Comparison of ENCODE assay signal across 19 cellular contexts in genomic region chr17:60325730-60326524, GRCh38.
DNase-seq lines count a peak whose midpoint lies in the region; ATAC-seq, FAIRE-seq and TF ChIP-seq lines count a peak whose summit lies in the region.
"Had no signal": no experiment of that assay in that cellular context is flagged by ENCODE, and none has a peak within 500 bp of the region (broad histone marks: within the 10 kb centered on the region; RNA-seq: fewer than 3 reads in every experiment).

No MANE protein-coding gene starts in this region.

- H3K14ac ChIP-seq in H1 (ENCODE audit: insufficient read length), result no peak overlapping the region

- H2BK5ac ChIP-seq in H1 (ENCODE audit: low read depth, low read length), result no peak overlapping the region

- H3K27me3 ChIP-seq in CD8-positive, alpha-beta memory T cell (ENCODE audit: insufficient read depth, low read length, poor library complexity, severe bottlenecking), result no peaks in the 10 kb centered on the region
- H3K27me3 ChIP-seq in H1 (replicated peaks in 1 of 4; ENCODE audit: control insufficient read depth in 3 of 4, extremely low read depth in 1 of 4, insufficient read depth in 3 of 4, low read length in 3 of 4) (no peaks in the 10 kb centered on the region), lower lobe of right lung (ENCODE audit: low read depth) (no peaks in the 10 kb centered on the region)
- H3K27me3 ChIP-seq: SJCRH30 had no signal

- peaks cover 13% of the 10 kb centered on the region; the same call in 1 of the 2 replicates for H3K79me1 ChIP-seq in H1 (ENCODE audit: low read depth, low read length)

- H4K5ac ChIP-seq in H1 (ENCODE audit: insufficient read length, low read depth, low read length), result no peak overlapping the region

- no peak overlapping the region for H3K27ac ChIP-seq in CD8-positive, alpha-beta memory T cell (ENCODE audit: low read depth, low read length)
- H3K27ac ChIP-seq in H1 (ENCODE audit: low read depth, low read length) (no peak overlapping the region), lower lobe of right lung (no peak overlapping the region)
- H3K27ac ChIP-seq: A549, C4-2B, PC-9, SJCRH30 had no signal

- CTCF ChIA-PET in CD8-positive, alpha-beta memory T cell (lab: Charles Lee), result no interaction called here
- CTCF ChIA-PET in H1 (lab: Charles Lee; ENCODE audit: partially characterized antibody), result interaction anchor here (1.1 kb wide), 1 partner anchor 315 kb away, joined by 3 read pairs; no protein-coding TSS in a partner anchor

- no peak overlapping the region for H2AK5ac ChIP-seq in H1 (ENCODE audit: low read depth, low read length)

- DNase-seq in CD8-positive, alpha-beta memory T cell, result peak in 1 of 5 donors; percentile 2
- DNase-seq in T-helper 17 cell (no peak), H1 (ENCODE audit: low read depth in 1 of 2, low spot score in 2 of 2) (no peak), lower lobe of right lung (peak; percentile 61), activated gamma-delta T cell (lab: John Stamatoyannopoulos, UW) (no peak)
- DNase-seq in activated CD4-positive, alpha-beta T cell treated with anti-CD3 and anti-CD28 coated beads for 4 hours, result no peak
- DNase-seq: COR-L47; GF-D8; H9; NCI-H187; NCI-H526 treated with DMSO at 0.1 percent for 48 hours; NK-92 treated with Interleukin-12 subunit alpha and Interleukin-12 subunit beta, amount 100 ng/mL, for 24 hours; PC-9; SJCRH30 had no signal

- no peak for TF ChIP-seq POLR2A in H1 (IDR thresholded peaks at IDR 0.05; ENCODE audit: control extremely low read depth in 1 of 2, low read depth in 2 of 2, low read length in 2 of 2)

- H3K4me3 ChIP-seq in CD8-positive, alpha-beta memory T cell (ENCODE audit: low read length), result no peak overlapping the region
- no peak overlapping the region for H3K4me3 ChIP-seq in H1 (ENCODE audit: extremely low read depth in 1 of 4, insufficient read depth in 2 of 4, low read depth in 3 of 4, low read length in 4 of 4)
- H3K4me3 ChIP-seq in lower lobe of right lung, result no peak overlapping the region
- H3K4me3 ChIP-seq: A549, PC-9, SJCRH30 had no signal

- H3K9me3 Mint-ChIP-seq in CD8-positive, alpha-beta memory T cell, result no peaks in the 10 kb centered on the region
- H3K9me3 Mint-ChIP-seq: H9 had no signal

- no peak overlapping the region for H3K56ac ChIP-seq in H1 (replicated peaks; ENCODE audit: insufficient read length, low read depth, low read length)

- H2BK15ac ChIP-seq in H1 (ENCODE audit: low read length), result no peak overlapping the region

- no peak overlapping the region for H2BK120ac ChIP-seq in H1 (replicated peaks; ENCODE audit: low read depth, low read length)

- FAIRE-seq in H1 (lab: Jason Lieb, UNC), result no peak
- FAIRE-seq: A549, GM12891, GM18507 had no signal

- POLR2A ChIA-PET in CD8-positive, alpha-beta memory T cell (lab: Charles Lee), result no interaction called here
- POLR2A ChIA-PET in H1 (lab: Charles Lee; ENCODE audit: partially characterized antibody), result no interaction called here

- peaks cover 12 to 18% of the 10 kb centered on the region in 2 experiments for H4K20me1 ChIP-seq in H1 (replicated peaks in 1 of 2; ENCODE audit: control insufficient read depth in 1 of 2, insufficient read depth in 2 of 2, low read length in 2 of 2)

- H3K9ac ChIP-seq in H1 (replicated peaks in 1 of 4; ENCODE audit: extremely low read depth in 1 of 4, low read depth in 3 of 4, low read length in 3 of 4), result no peak overlapping the region

- no peak for TF ChIP-seq RAD21 in H1 (IDR thresholded peaks at IDR 0.05 in 1 of 2, conservative IDR thresholded peaks at IDR 0.05 in 1 of 2; ENCODE audit: low read depth in 2 of 2, low read length in 2 of 2)

- no peaks in the 10 kb centered on the region for H3K23me2 ChIP-seq in H1 (ENCODE audit: low read depth, low read length)

- intact Hi-C loops in lower lobe of right lung (cut with DNase I), result no loop called here

- H2BK20ac ChIP-seq in H1 (ENCODE audit: low read length), result no peak overlapping the region

- no peak overlapping the region for H4K91ac ChIP-seq in H1 (replicated peaks; ENCODE audit: insufficient read length, low read length)

- no peak overlapping the region for H2AFZ ChIP-seq in H1 (ENCODE audit: low read length)
- H2AFZ ChIP-seq: PC-9 had no signal

- no peak overlapping the region for H3K18ac ChIP-seq in H1 (ENCODE audit: extremely low read depth, low read length)

- no peak for ATAC-seq in T-helper 17 cell
- ATAC-seq in lower lobe of right lung, result peak in 1 of 2 donors; percentile 44
- ATAC-seq in GM19397 (IDR thresholded peaks at IDR 0.05; ENCODE audit: unreplicated experiment), result no peak

- no peak overlapping the region for H3K23ac ChIP-seq in H1 (ENCODE audit: insufficient read length)

- H3K36me3 ChIP-seq in CD8-positive, alpha-beta memory T cell (ENCODE audit: insufficient read depth, low read length), result no peaks in the 10 kb centered on the region
- H3K36me3 ChIP-seq in H1 (ENCODE audit: control insufficient read depth in 2 of 4, insufficient read depth in 4 of 4, low read length in 3 of 4) (no peaks in the 10 kb centered on the region), lower lobe of right lung (peaks cover 6% of the 10 kb centered on the region)
- H3K36me3 ChIP-seq: SJCRH30 had no signal

- H2BK12ac ChIP-seq in H1 (ENCODE audit: low read depth, low read length), result no peak overlapping the region

- no peaks in the 10 kb centered on the region for H3K9me3 ChIP-seq in CD8-positive, alpha-beta memory T cell (ENCODE audit: low read length)
- H3K9me3 ChIP-seq in T-helper 17 cell (ENCODE audit: control insufficient read depth, low read length, poor library complexity, severe bottlenecking) (no peaks in the 10 kb centered on the region), H1 (ENCODE audit: insufficient read depth in 2 of 2, low read depth in 1 of 2, low read length in 1 of 2) (no peaks in the 10 kb centered on the region), lower lobe of right lung (no peaks in the 10 kb centered on the region)
- H3K9me3 ChIP-seq: A549, SJCRH30 had no signal

- WGBS in H1 (ENCODE audit: extremely low coverage in 1 of 2, insufficient coverage in 1 of 2, insufficient read length in 1 of 2, insufficient replicate concordance in 2 of 2, low coverage in 1 of 2, low lambda C conversion rate in 2 of 2, missing lambda C conversion rate in 1 of 2), 2 experiments, result 98% methylated on average over 8 of the region's 13 CpGs; no CpG with 5 or more reads in 1 of the 2 experiments

- peaks cover 2 to 16% (median 6%) of the 10 kb centered on the region in 3 donors for H3K36me3 Mint-ChIP-seq in CD8-positive, alpha-beta memory T cell
- H3K36me3 Mint-ChIP-seq in T-helper 17 cell (ENCODE audit: low read depth), result no peaks in the 10 kb centered on the region

- H3K4me2 ChIP-seq in H1 (ENCODE audit: insufficient read depth in 1 of 2, low read depth in 2 of 2, low read length in 2 of 2), result no peak overlapping the region
- H3K4me2 ChIP-seq: A549, PC-9 had no signal

- H3K4ac ChIP-seq in H1 (replicated peaks; ENCODE audit: insufficient read length, low read depth, low read length), result no peak overlapping the region

- H3K79me2 ChIP-seq in H1 (ENCODE audit: control insufficient read depth in 1 of 2, insufficient read depth in 2 of 2, low read length in 2 of 2), result peaks cover 4 to 90% of the 10 kb centered on the region in 2 experiments; a peak in 3 of 4 replicates

- no peaks in the 10 kb centered on the region for H3K4me1 ChIP-seq in CD8-positive, alpha-beta memory T cell (ENCODE audit: insufficient read depth, low read length)
- peaks cover 6 to 19% (median 14%) of the 10 kb centered on the region in 4 experiments for H3K4me1 ChIP-seq in H1 (replicated peaks in 1 of 4; ENCODE audit: control insufficient read depth in 3 of 4, insufficient read depth in 4 of 4, low read length in 3 of 4)
- no peaks in the 10 kb centered on the region for H3K4me1 ChIP-seq in lower lobe of right lung
- H3K4me1 ChIP-seq: SJCRH30 had no signal

- no peak for TF ChIP-seq EP300 in H1 (IDR thresholded peaks at IDR 0.05; ENCODE audit: borderline replicate concordance in 1 of 2, low read depth in 2 of 2, low read length in 2 of 2)

- peak overlapping the region in 5 of 7 donors; percentile 9 to 66 (median 58) for H3K4me3 Mint-ChIP-seq in CD8-positive, alpha-beta memory T cell
- H3K4me3 Mint-ChIP-seq in T-helper 17 cell, result no peak overlapping the region
- H3K4me3 Mint-ChIP-seq: H9 had no signal

- no peak for TF ChIP-seq CTCF in H1 (IDR thresholded peaks at IDR 0.05; ENCODE audit: control extremely low read depth in 1 of 3, insufficient read depth in 1 of 3, low read depth in 1 of 3, low read length in 3 of 3)
- no peak for TF ChIP-seq CTCF in lower lobe of right lung (IDR thresholded peaks at IDR 0.05)

- peaks cover 9 to 13% (median 10%) of the 10 kb centered on the region in 3 donors for H3K4me1 Mint-ChIP-seq in CD8-positive, alpha-beta memory T cell
- H3K4me1 Mint-ChIP-seq in T-helper 17 cell, result peaks cover 9% of the 10 kb centered on the region

- H3K27ac Mint-ChIP-seq in CD8-positive, alpha-beta memory T cell, result peak overlapping the region in 6 of 8 donors; percentile 12 to 86 (median 72)
- H3K27ac Mint-ChIP-seq in T-helper 17 cell, result peak overlapping the region; percentile 71

- H4K8ac ChIP-seq in H1 (ENCODE audit: extremely low read depth, insufficient read depth, low read length), result no peak overlapping the region

- H3K27me3 Mint-ChIP-seq in CD8-positive, alpha-beta memory T cell, result no peaks in the 10 kb centered on the region
- H3K27me3 Mint-ChIP-seq in T-helper 17 cell, result no peaks in the 10 kb centered on the region

TF ChIP-seq in H1, 55 proteins besides CTCF, POLR2A, EP300 and RAD21:
- TF ChIP-seq POLR2AphosphoS5 (IDR thresholded peaks at IDR 0.05; ENCODE audit: low read depth, low read length), result no peak
- peak; percentile 53; the same call in 1 of the 2 replicates for TF ChIP-seq CEBPB (IDR thresholded peaks at IDR 0.05; ENCODE audit: low read depth, low read length)
